20 cellular contexts compared by ENCODE assay signal in genomic region chr20:34928411-34928810, GRCh38. TPM values are rescaled to one million over a fixed set of nuclear protein-coding genes. Genes with fewer than 3 reads are reported as not detected.
DNase-seq lines count a peak whose midpoint lies in the region; ATAC-seq and TF ChIP-seq lines count a peak whose summit lies in the region.
"Had no signal": no experiment of that assay in that cellular context is flagged by ENCODE, and none has a peak within 500 bp of the region (broad histone marks: within the 10 kb centered on the region; RNA-seq: fewer than 3 reads in every experiment).

No MANE protein-coding gene starts in this region.

- no peaks in the 10 kb centered on the region for H3K27me3 Mint-ChIP-seq in T-helper 17 cell
- H3K27me3 Mint-ChIP-seq: CD4-positive, CD25-positive, alpha-beta regulatory T cell had no signal

- dilution Hi-C loops in mammary epithelial cell (cut with HindIII; ENCODE audit: low sequenced_read_pairs), result no loop called here

- TF ChIP-seq CTCF in HCT116 (IDR thresholded peaks at IDR 0.05 in 2 of 3, conservative IDR thresholded peaks at IDR 0.05 in 1 of 3; ENCODE audit: borderline replicate concordance in 1 of 3, insufficient read depth in 1 of 3, low read depth in 2 of 3, low read length in 2 of 3) (no peak), Panc1 (IDR thresholded peaks at IDR 0.05) (no peak), mammary epithelial cell (conservative IDR thresholded peaks at IDR 0.05 in 1 of 2, IDR thresholded peaks at IDR 0.05 in 1 of 2; ENCODE audit: extremely low read depth in 1 of 2, insufficient read depth in 1 of 2, low read depth in 1 of 2, low read length in 2 of 2) (no peak)

- H4K20me1 ChIP-seq in HCT116 (ENCODE audit: insufficient read depth), result no peaks in the 10 kb centered on the region
- H4K20me1 ChIP-seq in mammary epithelial cell (ENCODE audit: insufficient read depth, low read length), result no peaks in the 10 kb centered on the region

- H3K4me1 ChIP-seq in HCT116 (ENCODE audit: control insufficient read depth in 1 of 2, insufficient read depth in 2 of 2, low read length in 2 of 2), result peaks cover 0 to 2% of the 10 kb centered on the region in 2 experiments; a peak in 2 of 4 replicates
- H3K4me1 ChIP-seq in Panc1 (ENCODE audit: control insufficient read depth, insufficient read depth, low read length), result no peaks in the 10 kb centered on the region
- H3K4me1 ChIP-seq in mammary epithelial cell (ENCODE audit: insufficient read depth, low read length), result peaks cover 17% of the 10 kb centered on the region
- 0 out of 2 replicates have a peak, but pooled peaks cover 6% of the 10 kb centered on the region for H3K4me1 ChIP-seq in SJCRH30
- H3K4me1 ChIP-seq: Peyer's patch had no signal

- H3K4me3 ChIP-seq in HCT116 (replicated peaks in 1 of 2; ENCODE audit: low read depth in 1 of 2, low read length in 2 of 2), result no peak overlapping the region
- no peak overlapping the region for H3K4me3 ChIP-seq in Panc1 (ENCODE audit: low read depth in 2 of 2, low read length in 2 of 2)
- no peak overlapping the region for H3K4me3 ChIP-seq in mammary epithelial cell (replicated peaks in 1 of 3; ENCODE audit: insufficient read depth in 1 of 3, low read depth in 2 of 3, low read length in 3 of 3)
- H3K4me3 ChIP-seq in SJCRH30, result no peak overlapping the region
- H3K4me3 ChIP-seq: Peyer's patch had no signal

- intact Hi-C loops in HCT116 (cut with micrococcal nuclease), result no loop called here
- intact Hi-C loops in Panc1 (cut with micrococcal nuclease; ENCODE audit: unreplicated experiment), result no loop called here
- intact Hi-C loops in mammary epithelial cell (cut with micrococcal nuclease), result no loop called here

- TSS peak; percentile 40 for BruUV-seq in HCT116 (replicated peaks; lab: Mats Ljungman, UMichigan)
- BruUV-seq in Panc1 (replicated peaks; lab: Mats Ljungman, UMichigan), result TSS peak; percentile 61
- TSS peak; percentile 55 for BruUV-seq in mammary epithelial cell (replicated peaks; lab: Mats Ljungman, UMichigan)

- TF ChIP-seq POLR2A in HCT116 (IDR thresholded peaks at IDR 0.05; ENCODE audit: borderline replicate concordance, extremely low read depth, insufficient read depth, insufficient read length), result no peak

- in situ Hi-C loops in Panc1 (cut with HindIII; ENCODE audit: low pct_unique_long_range_greater_than_20kb, low sequenced_read_pairs), result no loop called here
- in situ Hi-C loops in mammary epithelial cell (cut with MboI; ENCODE audit: low sequenced_read_pairs in 2 of 2), result no loop called here

- POLR2A ChIA-PET in HCT116 (lab: Charles Lee), result no interaction called here
- POLR2A ChIA-PET in Panc1 (lab: Charles Lee), result no interaction called here

- no peaks in the 10 kb centered on the region for H3K9me2 ChIP-seq in HCT116 (ENCODE audit: insufficient read depth)

- ATAC-seq in HCT116 (no peak), Panc1 (no peak), T-helper 17 cell (no peak)
- ATAC-seq in stimulated activated effector memory CD8-positive, alpha-beta T cell treated with anti-CD3 and anti-CD28 coated beads, Interleukin-12 subunit alpha, Interleukin-12 subunit beta, amount 100 ng/mL, for 72 hours, result no peak
- ATAC-seq: Right ventricle myocardium inferior had no signal

- H3K27me3 ChIP-seq in HCT116 (ENCODE audit: insufficient read depth, low read length) (no peaks in the 10 kb centered on the region), Panc1 (ENCODE audit: control insufficient read depth, insufficient read depth, low read length) (no peaks in the 10 kb centered on the region), mammary epithelial cell (ENCODE audit: insufficient read depth, low read length) (no peaks in the 10 kb centered on the region), SJCRH30 (no peaks in the 10 kb centered on the region)
- H3K27me3 ChIP-seq: Peyer's patch had no signal

- RAD21 ChIA-PET in HCT116 (lab: Charles Lee; ENCODE audit: low non-redundant PET in 1 of 2, low total read pairs in 2 of 2, uncharacterized antibody in 2 of 2, unreplicated experiment in 2 of 2), result no interaction called here

- H3K9me3 ChIP-seq in HCT116 (ENCODE audit: control insufficient read depth in 1 of 2, insufficient read depth in 1 of 2, low read depth in 1 of 2, low read length in 2 of 2) (peaks cover 0 to under 1% of the 10 kb centered on the region in 2 experiments; a peak in 2 of 4 replicates), Panc1 (ENCODE audit: control insufficient read depth, insufficient read depth, low read depth, low read length) (no peaks in the 10 kb centered on the region), mammary epithelial cell (replicated peaks; ENCODE audit: insufficient read depth, low read length) (no peaks in the 10 kb centered on the region), SJCRH30 (replicated peaks) (no peaks in the 10 kb centered on the region), T-helper 17 cell (ENCODE audit: control insufficient read depth, low read length, poor library complexity, severe bottlenecking) (no peaks in the 10 kb centered on the region)
- H3K9me3 ChIP-seq: Peyer's patch had no signal

- H3K36me3 Mint-ChIP-seq in stimulated activated effector memory CD8-positive, alpha-beta T cell treated with anti-CD3 and anti-CD28 coated beads, Interleukin-12 subunit alpha, Interleukin-12 subunit beta, amount 100 ng/mL, for 72 hours, result peaks cover 24% of the 10 kb centered on the region
- peaks cover 12% of the 10 kb centered on the region for H3K36me3 Mint-ChIP-seq in T-helper 17 cell (ENCODE audit: low read depth)

- H3K4me1 Mint-ChIP-seq in stimulated activated effector memory CD8-positive, alpha-beta T cell treated with anti-CD3 and anti-CD28 coated beads, Interleukin-12 subunit alpha, Interleukin-12 subunit beta, amount 100 ng/mL, for 72 hours, result peaks cover 9% of the 10 kb centered on the region
- peaks cover 22% of the 10 kb centered on the region for H3K4me1 Mint-ChIP-seq in T-helper 17 cell

- no peaks in the 10 kb centered on the region for H3K79me2 ChIP-seq in HCT116 (ENCODE audit: insufficient read depth, low read length)
- no peaks in the 10 kb centered on the region for H3K79me2 ChIP-seq in mammary epithelial cell (ENCODE audit: insufficient read depth, low read length)

- H3K9ac ChIP-seq in HCT116 (ENCODE audit: low read length) (no peak overlapping the region), mammary epithelial cell (ENCODE audit: insufficient read depth, low read length) (no peak overlapping the region)

- CTCF ChIA-PET in HCT116 (lab: Charles Lee) (no interaction called here), Panc1 (lab: Charles Lee) (no interaction called here), mammary epithelial cell (lab: Charles Lee; ENCODE audit: low non-redundant PET) (no interaction called here)

- no peak for DNase-seq in HCT116 (ENCODE audit: low read depth, low spot score)
- DNase-seq in Panc1 (ENCODE audit: low read depth, low spot score), result no peak
- DNase-seq in mammary epithelial cell, result no peak
- DNase-seq in stimulated activated effector memory CD8-positive, alpha-beta T cell treated with anti-CD3 and anti-CD28 coated beads, Interleukin-12 subunit alpha, Interleukin-12 subunit beta, amount 100 ng/mL, for 72 hours (ENCODE audit: low spot score in 2 of 2), result no peak
- DNase-seq in SJCRH30, result no peak
- DNase-seq in activated CD4-positive, alpha-beta T cell treated with anti-CD3 and anti-CD28 coated beads, Interleukin-2, amount 50 U/mL, for 48 hours, result no peak
- no peak for DNase-seq in T-helper 17 cell
- DNase-seq: CD4-positive, CD25-positive, alpha-beta regulatory T cell; DMS 273 treated with DMSO at 0.1 percent for 48 hours; DMS79 treated with DMSO at 0.1 percent for 48 hours; H7; KG1; NCI-H1092 treated with DMSO at 0.1 percent for 48 hours; NCI-H1436 treated with DMSO at 0.1 percent for 48 hours; NCI-H2029; NCI-H2227 treated with DMSO at 0.1 percent for 48 hours; NCI-H510A; NCI-H748 treated with DMSO at 0.1 percent for 48 hours; Peyer's patch had no signal

- WGBS in mammary epithelial cell (ENCODE audit: low coverage, missing lambda C conversion rate), result 92% methylated on average over 2 of the region's 2 CpGs

- H3K4me2 ChIP-seq in HCT116 (ENCODE audit: low read length) (no peak overlapping the region), mammary epithelial cell (ENCODE audit: insufficient read depth, low read depth, low read length) (no peak overlapping the region)

- H3K27ac ChIP-seq in HCT116 (ENCODE audit: low read depth, low read length) (no peak overlapping the region), Panc1 (ENCODE audit: low read length) (no peak overlapping the region), mammary epithelial cell (ENCODE audit: insufficient read depth, low read depth, low read length) (no peak overlapping the region), SJCRH30 (no peak overlapping the region)
- H3K27ac ChIP-seq: Peyer's patch had no signal

- H3K9me3 Mint-ChIP-seq in stimulated activated effector memory CD8-positive, alpha-beta T cell treated with anti-CD3 and anti-CD28 coated beads, Interleukin-12 subunit alpha, Interleukin-12 subunit beta, amount 100 ng/mL, for 72 hours, result no peaks in the 10 kb centered on the region

- H3K4me3 Mint-ChIP-seq in stimulated activated effector memory CD8-positive, alpha-beta T cell treated with anti-CD3 and anti-CD28 coated beads, Interleukin-12 subunit alpha, Interleukin-12 subunit beta, amount 100 ng/mL, for 72 hours, result no peak overlapping the region
- H3K4me3 Mint-ChIP-seq in T-helper 17 cell, result no peak overlapping the region
- H3K4me3 Mint-ChIP-seq: CD4-positive, CD25-positive, alpha-beta regulatory T cell had no signal

- H3K27ac Mint-ChIP-seq in stimulated activated effector memory CD8-positive, alpha-beta T cell treated with anti-CD3 and anti-CD28 coated beads, Interleukin-12 subunit alpha, Interleukin-12 subunit beta, amount 100 ng/mL, for 72 hours, result peak overlapping the region; percentile 66
- H3K27ac Mint-ChIP-seq in T-helper 17 cell, result no peak overlapping the region

- H3K36me3 ChIP-seq in HCT116 (ENCODE audit: control insufficient read depth in 1 of 2, insufficient read depth in 2 of 2, low read length in 2 of 2) (peaks cover 19 to 45% of the 10 kb centered on the region in 2 experiments), Panc1 (ENCODE audit: control insufficient read depth, insufficient read depth, low read length) (peaks cover 2% of the 10 kb centered on the region; the same call in 1 of the 2 replicates), mammary epithelial cell (ENCODE audit: insufficient read depth, low read length) (peaks cover 39% of the 10 kb centered on the region), SJCRH30 (no peaks in the 10 kb centered on the region; the same call in 1 of the 2 replicates)

- TF ChIP-seq RAD21 in HCT116 (IDR thresholded peaks at IDR 0.05; ENCODE audit: low read depth), result no peak

- H2AFZ ChIP-seq in HCT116 (ENCODE audit: low read depth, low read length, poor library complexity, severe bottlenecking) (no peak overlapping the region), mammary epithelial cell (ENCODE audit: low read depth, low read length) (no peak overlapping the region)

RNA-seq across cellular contexts. Expression of gene GSS, which starts 27.2 kb away (rescaled TPM):
- total RNA-seq in HCT116 (2021; ENCODE audit: unreplicated experiment), result 83.6 TPM
- 118 and 123 TPM in 2 replicates for polyA plus RNA-seq in HCT116 (2012)
- 64.8 TPM for total RNA-seq in Panc1 (2021; ENCODE audit: unreplicated experiment)
- polyA plus RNA-seq in Panc1 (2012; ENCODE audit: insufficient read length), result 74.7 TPM
- 100 to 1,000 TPM; 102 to 115 TPM for total RNA-seq in mammary epithelial cell
- 127 TPM for polyA plus RNA-seq in mammary epithelial cell
- polyA minus RNA-seq in mammary epithelial cell, result 147 TPM
- 52.8 and 53.8 TPM in 2 replicates for total RNA-seq in SJCRH30 (2014; rRNA removed; shearing (Covaris generic))
- total RNA-seq in T-helper 17 cell, result 10 to 100 TPM; 23.3 to 27.0 TPM

RNA-seq across cellular contexts. Expression of gene MYH7B, which starts 27.3 kb away (rescaled TPM):
- 0.74 TPM for total RNA-seq in HCT116 (2021; ENCODE audit: unreplicated experiment)
- 0.47 and 0.90 TPM in 2 replicates for polyA plus RNA-seq in HCT116 (2012)
- 0.59 TPM for total RNA-seq in Panc1 (2021; ENCODE audit: unreplicated experiment)
- 1.2 TPM for polyA plus RNA-seq in Panc1 (2012; ENCODE audit: insufficient read length)
- total RNA-seq in mammary epithelial cell, result under 1 TPM; under 0.01 to 0.28 TPM
- 0.11 TPM for polyA plus RNA-seq in mammary epithelial cell
- not detected for polyA minus RNA-seq in mammary epithelial cell
- total RNA-seq in SJCRH30 (2014; rRNA removed; shearing (Covaris generic)), result 0.02 and 0.10 TPM in 2 replicates
- total RNA-seq in T-helper 17 cell, result under 1 TPM; 0.50 to 0.70 TPM

RNA-seq across cellular contexts. Expression of gene ACSS2, which starts 52.0 kb away (rescaled TPM):
- total RNA-seq in HCT116 (2021; ENCODE audit: unreplicated experiment) (71.7 TPM), Panc1 (2021; ENCODE audit: unreplicated experiment) (25.4 TPM), mammary epithelial cell (100 to 1,000 TPM in 1 of 2 donors, 10 to 100 TPM in 1; 79.5 to 103 TPM), T-helper 17 cell (10 to 100 TPM; 15.0 to 15.6 TPM)
- 68.9 and 78.2 TPM in 2 replicates for polyA plus RNA-seq in HCT116 (2012)
- 36.0 TPM for polyA plus RNA-seq in Panc1 (2012; ENCODE audit: insufficient read length)
- 104 TPM for polyA plus RNA-seq in mammary epithelial cell
- 396 TPM for polyA minus RNA-seq in mammary epithelial cell
- 14.8 and 18.0 TPM in 2 replicates for total RNA-seq in SJCRH30 (2014; rRNA removed; shearing (Covaris generic))

RNA-seq across cellular contexts. Expression of gene GGT7, which starts 55.8 kb away (rescaled TPM):
- total RNA-seq in HCT116 (2021; ENCODE audit: unreplicated experiment) (9.4 TPM), Panc1 (2021; ENCODE audit: unreplicated experiment) (11.5 TPM), mammary epithelial cell (10 to 100 TPM; 13.8 to 19.1 TPM), T-helper 17 cell (10 to 100 TPM; 15.0 to 20.2 TPM)
- 7.8 and 8.7 TPM in 2 replicates for polyA plus RNA-seq in HCT116 (2012)
- polyA plus RNA-seq in Panc1 (2012; ENCODE audit: insufficient read length), result 17.0 TPM
- polyA plus RNA-seq in mammary epithelial cell, result 4.5 TPM
- 6.6 TPM for polyA minus RNA-seq in mammary epithelial cell
- total RNA-seq in SJCRH30 (2014; rRNA removed; shearing (Covaris generic)), result 7.5 and 11.8 TPM in 2 replicates
